In the genomic region with DNA sequence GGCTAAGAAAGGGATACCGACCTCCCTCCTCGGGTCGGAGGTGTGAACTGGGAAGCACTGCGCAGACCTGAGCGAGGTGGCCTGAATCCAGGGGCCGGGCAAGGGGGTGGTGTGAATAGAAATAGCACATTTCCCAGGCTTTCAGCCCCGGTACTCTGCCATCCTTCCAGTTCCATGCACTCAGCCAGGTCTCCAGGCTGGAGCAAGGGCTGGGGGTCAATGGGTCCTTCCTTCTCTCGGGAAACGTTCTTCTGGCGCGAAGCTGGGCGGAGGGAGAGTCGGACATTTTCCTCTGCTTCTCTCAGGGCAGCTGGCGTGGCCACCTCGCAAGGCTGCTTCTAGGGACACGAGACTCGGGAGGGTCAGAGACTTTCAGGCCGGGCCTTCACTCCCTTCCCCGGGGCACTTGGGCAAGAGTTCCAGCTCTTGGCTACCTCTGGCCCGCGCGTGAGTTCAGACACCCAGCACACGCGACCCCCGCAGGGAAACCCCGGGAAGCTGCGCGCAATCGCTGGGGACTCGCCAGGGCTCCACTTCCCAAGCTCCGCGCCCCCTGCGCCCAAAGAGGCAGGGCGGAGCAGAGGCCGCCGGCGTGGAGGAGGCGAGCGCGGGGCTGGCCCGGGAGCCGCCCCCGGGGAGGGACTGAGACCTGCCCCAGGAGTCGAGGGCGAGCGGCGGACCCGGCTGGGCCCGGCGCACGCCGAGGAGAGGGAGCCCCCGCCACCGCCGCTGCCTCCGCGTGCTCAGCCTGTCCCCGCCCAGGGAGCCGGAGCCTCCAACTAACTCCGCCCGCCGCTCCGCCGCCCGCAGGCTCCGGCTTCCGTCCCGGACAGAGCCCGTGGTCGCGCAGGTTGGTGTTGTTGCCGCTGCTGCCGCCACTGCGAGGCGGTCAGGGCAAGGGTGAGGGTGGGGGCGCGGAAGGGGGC, we compare ENCODE assay signal across 8 cellular contexts. TPM values are rescaled to one million over a fixed set of nuclear protein-coding genes. Genes with fewer than 3 reads are reported as not detected.
DNase-seq lines count a peak whose midpoint lies in the region; ATAC-seq, FAIRE-seq and TF ChIP-seq lines count a peak whose summit lies in the region.

A gene (plus strand): TSS at position 807 of the 926 bp plus-strand sequence. CDS start 110,891 bp downstream, outside the sequence.

- peak within 1 kb of the TSS; percentile 79 to 83 (median 82) for H3K27ac ChIP-seq in esophagus muscularis mucosa (replicated peaks in 1 of 4)
- H3K27ac ChIP-seq in naive thymus-derived CD4-positive, alpha-beta T cell (ENCODE audit: low read depth, low read length), result peak within 1 kb of the TSS; percentile 64

- WGBS in esophagus muscularis mucosa, result under 1% methylated on average over 38 of the region's 77 CpGs

- H3K36me3 ChIP-seq in esophagus muscularis mucosa, result no peaks in the 10 kb centered on the region
- no peaks in the 10 kb centered on the region for H3K36me3 ChIP-seq in naive thymus-derived CD4-positive, alpha-beta T cell (ENCODE audit: control insufficient read depth in 2 of 3, insufficient read depth in 3 of 3, low read length in 3 of 3)

- peak within 1 kb of the TSS; percentile 73 to 93 (median 88) for H3K4me3 ChIP-seq in esophagus muscularis mucosa
- peak within 1 kb of the TSS; percentile 83 for H3K4me3 ChIP-seq in naive thymus-derived CD4-positive, alpha-beta T cell (ENCODE audit: low read length)

- H3K9me3 ChIP-seq in esophagus muscularis mucosa, result no peaks in the 10 kb centered on the region
- H3K9me3 ChIP-seq in naive thymus-derived CD4-positive, alpha-beta T cell (ENCODE audit: control insufficient read depth in 2 of 3, low read length in 3 of 3), result no peaks in the 10 kb centered on the region

- peaks cover 16 to 39% (median 35%) of the 10 kb centered on the region in 7 donors for H3K4me1 Mint-ChIP-seq in naive thymus-derived CD4-positive, alpha-beta T cell

- peaks cover 0 to 2% (median 0%) of the 10 kb centered on the region in 11 donors for H3K9me3 Mint-ChIP-seq in naive thymus-derived CD4-positive, alpha-beta T cell

- peaks cover 27 to 40% (median 35%) of the 10 kb centered on the region in 4 donors for H3K4me1 ChIP-seq in esophagus muscularis mucosa
- peaks cover 11 to 13% of the 10 kb centered on the region in 2 donors for H3K4me1 ChIP-seq in naive thymus-derived CD4-positive, alpha-beta T cell (ENCODE audit: control insufficient read depth in 2 of 2, insufficient read depth in 2 of 2, low read length in 2 of 2)

- no peaks in the 10 kb centered on the region for H3K27me3 ChIP-seq in esophagus muscularis mucosa
- H3K27me3 ChIP-seq in naive thymus-derived CD4-positive, alpha-beta T cell (ENCODE audit: control insufficient read depth in 2 of 2, insufficient read depth in 2 of 2, low read length in 2 of 2), result no peaks in the 10 kb centered on the region

- H3K4me3 Mint-ChIP-seq in naive thymus-derived CD4-positive, alpha-beta T cell, result peak within 1 kb of the TSS; percentile 90 to 99 (median 94)

- DNase-seq in D341Med (ENCODE audit: low spot score) (peak; percentile 89), GM20000 (ENCODE audit: low spot score) (peak; percentile 96), HPDE6-E6E7 (ENCODE audit: extremely low spot score) (peak; percentile 76), RCC 7860 (ENCODE audit: low spot score) (peak; percentile 67), esophagus muscularis mucosa (ENCODE audit: extremely low spot score) (no peak)
- DNase-seq in activated T-cell treated with anti-CD3 and anti-CD28 coated beads, Interleukin-2, amount 50 U/mL, for 48 hours, result peak; percentile 82 to 86
- DNase-seq in naive thymus-derived CD4-positive, alpha-beta T cell, result peak; percentile 43 to 84 (median 58)
- peak; percentile 78 for DNase-seq in stimulated activated naive CD4-positive, alpha-beta T cell treated with Interleukin-2 at 50 U/mL for 16 hours (lab: John Stamatoyannopoulos, UW)

- TF ChIP-seq EP300 in esophagus muscularis mucosa (IDR thresholded peaks at IDR 0.05), result no peak

- CTCF ChIA-PET in naive thymus-derived CD4-positive, alpha-beta T cell (lab: Charles Lee), result no interaction called here

- ATAC-seq in naive thymus-derived CD4-positive, alpha-beta T cell, result peak; percentile 87

- TF ChIP-seq CTCF in GM20000 (IDR thresholded peaks at IDR 0.05; ENCODE audit: extremely low read depth, missing control alignments) (no peak), esophagus muscularis mucosa (IDR thresholded peaks at IDR 0.05) (no peak)

- peaks cover 0 to 15% (median 7%) of the 10 kb centered on the region in 5 donors for H3K27me3 Mint-ChIP-seq in naive thymus-derived CD4-positive, alpha-beta T cell

- no peaks in the 10 kb centered on the region for H3K36me3 Mint-ChIP-seq in naive thymus-derived CD4-positive, alpha-beta T cell

- intact Hi-C loops in esophagus muscularis mucosa (cut with DNase I), result loop anchor here (10.0 kb wide), 1 partner anchor 370 kb away; a partner anchor contains a TSS
- intact Hi-C loops in naive thymus-derived CD4-positive, alpha-beta T cell (cut with micrococcal nuclease), result loop anchor here (1.0 to 10.0 kb wide), 6 partner anchors 47 to 1850 kb away; a partner anchor contains a TSS

- POLR2A ChIA-PET in naive thymus-derived CD4-positive, alpha-beta T cell (lab: Charles Lee), result interaction anchor here (1.2 kb wide), 1 partner anchor 365 kb away, joined by 5 read pairs; a partner anchor contains a TSS

- TF ChIP-seq POLR2A in esophagus muscularis mucosa (IDR thresholded peaks at IDR 0.05; ENCODE audit: low read depth), result peak; percentile 42

- no peak for FAIRE-seq in RCC 7860 (lab: Jason Lieb, UNC)

- peak within 1 kb of the TSS; percentile 57 to 95 (median 91) for H3K27ac Mint-ChIP-seq in naive thymus-derived CD4-positive, alpha-beta T cell

RNA-seq across cellular contexts. Expression of the gene that starts here (rescaled TPM):
- 100 to 1,000 TPM; 212 to 250 (median 227) TPM for total RNA-seq in esophagus muscularis mucosa
- total RNA-seq in naive thymus-derived CD4-positive, alpha-beta T cell, result 10 to 100 TPM; 12.5 to 36.6 (median 15.2) TPM
- polyA plus RNA-seq in naive thymus-derived CD4-positive, alpha-beta T cell, result 10 to 100 TPM; 10.3 to 10.4 TPM

Comparison
In these comparisons a context has a peak if more than half of its experiments do, and no peak if none do; other contexts are left out.
1. RNA of the gene that starts here (total RNA-seq): 212 to 250 TPM in esophagus muscularis mucosa; 12.5 to 36.6 TPM in naive thymus-derived CD4-positive, alpha-beta T cell; every median in the first group is over 4 times any median in the second.